8 cellular contexts compared by ENCODE assay signal in genomic region chr1:155079210-155079486, GRCh38. TPM values are rescaled to one million over a fixed set of nuclear protein-coding genes. Genes with fewer than 3 reads are reported as not detected.
A peak's percentile ranks its signal among the peaks of the same experiment; 100 is the strongest.
DNase-seq lines count a peak whose midpoint lies in the region; ATAC-seq and TF ChIP-seq lines count a peak whose summit lies in the region.

No MANE protein-coding gene starts in this region.

- peak overlapping the region; percentile 79 for H2AFZ ChIP-seq in mammary epithelial cell (ENCODE audit: low read depth, low read length)

- POLR2A ChIA-PET in AG04450 (lab: Yijun Ruan, JAX): interaction anchor here (1.1 to 1.3 kb wide), 2 partner anchors 15 to 94 kb away, joined by 3 to 4 read pairs; partner anchors contain the start of gene KRTCAP2

- peak overlapping the region; percentile 50 for H3K4me3 ChIP-seq in AG04450 (ENCODE audit: low read depth, low read length)
- peak overlapping the region; percentile 18 to 45 (median 38) for H3K4me3 ChIP-seq in mammary epithelial cell (replicated peaks in 1 of 3; ENCODE audit: insufficient read depth in 1 of 3, low read depth in 2 of 3, low read length in 3 of 3)
- peak overlapping the region; percentile 13 to 23 for H3K4me3 ChIP-seq in muscle layer of colon (ENCODE audit: low read depth in 1 of 2, low read length in 2 of 2)

- H3K9ac ChIP-seq in mammary epithelial cell (ENCODE audit: insufficient read depth, low read length): no peak overlapping the region
- no peak overlapping the region for H3K9ac ChIP-seq in muscle layer of colon (ENCODE audit: low read length)

- no peaks in the 10 kb centered on the region for H3K79me2 ChIP-seq in mammary epithelial cell (ENCODE audit: insufficient read depth, low read length)

- in situ Hi-C loops in mammary epithelial cell (cut with MboI; ENCODE audit: low sequenced_read_pairs in 2 of 2): no loop called here

- DNase-seq in AG04450 (ENCODE audit: low read depth, low spot score): no peak
- DNase-seq in mammary epithelial cell: no peak
- DNase-seq in head of caudate nucleus: no peak
- DNase-seq in NCI-H2107 (lab: John Stamatoyannopoulos, UW): no peak
- DNase-seq in NCI-H2107 treated with DMSO at 0.1 percent for 48 hours (lab: John Stamatoyannopoulos, UW; ENCODE audit: unreplicated experiment): no peak

- H3K36me3 ChIP-seq in mammary epithelial cell (ENCODE audit: insufficient read depth, low read length) (no peaks in the 10 kb centered on the region), muscle layer of colon (ENCODE audit: insufficient read depth, low read length) (no peaks in the 10 kb centered on the region)

- peak overlapping the region; percentile 19 to 96 (median 80) for H3K4me3 Mint-ChIP-seq in IgD-negative memory B cell

- ATAC-seq in GM21786 (IDR thresholded peaks at IDR 0.05; ENCODE audit: unreplicated experiment): no peak

- dilution Hi-C loops in mammary epithelial cell (cut with HindIII; ENCODE audit: low sequenced_read_pairs): no loop called here

- no peak for TF ChIP-seq CTCF in AG04450 (IDR thresholded peaks at IDR 0.05; ENCODE audit: low read depth, low read length)
- TF ChIP-seq CTCF in mammary epithelial cell (conservative IDR thresholded peaks at IDR 0.05 in 1 of 2, IDR thresholded peaks at IDR 0.05 in 1 of 2; ENCODE audit: extremely low read depth in 1 of 2, insufficient read depth in 1 of 2, low read depth in 1 of 2, low read length in 2 of 2): no peak

- H3K4me1 Mint-ChIP-seq in IgD-negative memory B cell: peaks cover 14 to 23% (median 22%) of the 10 kb centered on the region in 3 donors

- H3K27ac ChIP-seq in AG04450 (ENCODE audit: low read depth, low read length): no peak overlapping the region
- no peak overlapping the region for H3K27ac ChIP-seq in mammary epithelial cell (ENCODE audit: insufficient read depth, low read depth, low read length)
- H3K27ac ChIP-seq in muscle layer of colon (ENCODE audit: low read depth, low read length): no peak overlapping the region

- BruUV-seq in mammary epithelial cell (replicated peaks; lab: Mats Ljungman, UMichigan): no TSS peak

- peaks cover 29% of the 10 kb centered on the region for H3K27me3 Mint-ChIP-seq in IgD-negative memory B cell

- peak overlapping the region; percentile 93 for H3K4me2 ChIP-seq in mammary epithelial cell (ENCODE audit: insufficient read depth, low read depth, low read length)

- no peaks in the 10 kb centered on the region for H3K36me3 Mint-ChIP-seq in IgD-negative memory B cell

- H3K9me3 ChIP-seq in AG04450 (ENCODE audit: control insufficient read depth, insufficient read depth, low read length): no peaks in the 10 kb centered on the region; the same call in 1 of the 2 replicates
- H3K9me3 ChIP-seq in mammary epithelial cell (replicated peaks; ENCODE audit: insufficient read depth, low read length): no peaks in the 10 kb centered on the region
- no peaks in the 10 kb centered on the region for H3K9me3 ChIP-seq in muscle layer of colon (ENCODE audit: low read length)

- H3K27me3 ChIP-seq in AG04450 (ENCODE audit: control insufficient read depth, insufficient read depth, low read length): peaks cover 68% of the 10 kb centered on the region
- H3K27me3 ChIP-seq in mammary epithelial cell (ENCODE audit: insufficient read depth, low read length): peaks cover 28% of the 10 kb centered on the region
- peaks cover 49 to 58% of the 10 kb centered on the region in 2 donors for H3K27me3 ChIP-seq in muscle layer of colon (ENCODE audit: control insufficient read depth in 1 of 2, insufficient read depth in 2 of 2, low read length in 2 of 2)

- peak overlapping the region; percentile 17 to 83 (median 67) for H3K27ac Mint-ChIP-seq in IgD-negative memory B cell

- no peaks in the 10 kb centered on the region for H4K20me1 ChIP-seq in mammary epithelial cell (ENCODE audit: insufficient read depth, low read length)

- WGBS in mammary epithelial cell (ENCODE audit: low coverage, missing lambda C conversion rate): 30% methylated on average over 2 of the region's 10 CpGs

- peaks cover 0 to 1% (median 0%) of the 10 kb centered on the region in 3 donors for H3K9me3 Mint-ChIP-seq in IgD-negative memory B cell

- H3K4me1 ChIP-seq in mammary epithelial cell (ENCODE audit: insufficient read depth, low read length): peaks cover 59% of the 10 kb centered on the region
- H3K4me1 ChIP-seq in muscle layer of colon (ENCODE audit: insufficient read depth, low read length): peaks cover 39% of the 10 kb centered on the region

- intact Hi-C loops in mammary epithelial cell (cut with micrococcal nuclease) (no loop called here), head of caudate nucleus (cut with DNase I) (no loop called here)

- CTCF ChIA-PET in AG04450 (lab: Charles Lee): interaction anchor here (0.7 to 2.2 kb wide), 4 partner anchors 12 to 94 kb away, joined by 3 to 10 read pairs (median 5); partner anchors contain the start of genes ADAM15 and KRTCAP2
- CTCF ChIA-PET in mammary epithelial cell (lab: Charles Lee; ENCODE audit: low non-redundant PET): interaction anchor here (0.5 kb wide), 1 partner anchor 471 kb away, joined by 9 read pairs; the partner anchor contains the start of gene ADAR

RNA-seq across cellular contexts. Expression of gene EFNA3, which starts 0.5 kb away (rescaled TPM):
- polyA plus RNA-seq in AG04450 (2011; rRNA removed) (0.51 and 0.56 TPM in 2 replicates), IgD-negative memory B cell (1.3 TPM), mammary epithelial cell (3.7 TPM)
- 0.60 and 0.91 TPM in 2 replicates for polyA minus RNA-seq in AG04450 (2011; rRNA and poly(A)+ RNA removed)
- 1 to 10 TPM; 2.2 to 4.0 TPM for total RNA-seq in mammary epithelial cell
- polyA minus RNA-seq in mammary epithelial cell: 4.2 TPM

RNA-seq across cellular contexts. Expression of gene EFNA4, which starts 15.6 kb away (rescaled TPM):
- polyA plus RNA-seq in AG04450 (2011; rRNA removed) (10.1 and 12.9 TPM in 2 replicates), IgD-negative memory B cell (8.5 TPM), mammary epithelial cell (8.4 TPM)
- polyA minus RNA-seq in AG04450 (2011; rRNA and poly(A)+ RNA removed): 8.8 and 8.9 TPM in 2 replicates
- 1 to 10 TPM; 5.0 to 5.8 TPM for total RNA-seq in mammary epithelial cell
- polyA minus RNA-seq in mammary epithelial cell: 6.8 TPM

RNA-seq across cellular contexts. Expression of gene ADAM15, which starts 28.0 kb away (rescaled TPM):
- 25.9 and 37.5 TPM in 2 replicates for polyA plus RNA-seq in AG04450 (2011; rRNA removed)
- 60.1 and 73.7 TPM in 2 replicates for polyA minus RNA-seq in AG04450 (2011; rRNA and poly(A)+ RNA removed)
- polyA plus RNA-seq in IgD-negative memory B cell: 8.0 TPM
- total RNA-seq in mammary epithelial cell: 100 to 1,000 TPM; 111 to 127 TPM
- 129 TPM for polyA plus RNA-seq in mammary epithelial cell
- 284 TPM for polyA minus RNA-seq in mammary epithelial cell

RNA-seq across cellular contexts. Expression of gene DCST1, which starts 45.5 kb away (rescaled TPM):
- polyA plus RNA-seq in AG04450 (2011; rRNA removed) (not detected in 2 replicates), IgD-negative memory B cell (not detected), mammary epithelial cell (not detected)
- not detected in 2 replicates for polyA minus RNA-seq in AG04450 (2011; rRNA and poly(A)+ RNA removed)
- not detected for total RNA-seq in mammary epithelial cell
- not detected for polyA minus RNA-seq in mammary epithelial cell

RNA-seq across cellular contexts. Expression of gene DCST2, which starts 45.6 kb away (rescaled TPM):
- 0.07 and 0.19 TPM in 2 replicates for polyA plus RNA-seq in AG04450 (2011; rRNA removed)
- 0.09 and 0.39 TPM in 2 replicates for polyA minus RNA-seq in AG04450 (2011; rRNA and poly(A)+ RNA removed)
- not detected for polyA plus RNA-seq in IgD-negative memory B cell
- total RNA-seq in mammary epithelial cell: under 1 TPM; 0.33 to 0.66 TPM
- polyA plus RNA-seq in mammary epithelial cell: 0.15 TPM
- not detected for polyA minus RNA-seq in mammary epithelial cell
